ENCODE assay signal across 22 cellular contexts in genomic region chr6:146890644-146891434, GRCh38.
DNase-seq lines count a peak whose midpoint lies in the region; FAIRE-seq and TF ChIP-seq lines count a peak whose summit lies in the region.
"Had no signal": no experiment of that assay in that cellular context is flagged by ENCODE, and none has a peak within 500 bp of the region (broad histone marks: within the 10 kb centered on the region; RNA-seq: fewer than 3 reads in every experiment).

No MANE protein-coding gene starts in this region.

- no peaks in the 10 kb centered on the region for H3K36me3 ChIP-seq in BE2C
- H3K36me3 ChIP-seq in Loucy (ENCODE audit: insufficient read depth, low read length) = no peaks in the 10 kb centered on the region
- no peaks in the 10 kb centered on the region; a peak in 2 of 8 replicates for H3K36me3 ChIP-seq in H1 (ENCODE audit: control insufficient read depth in 2 of 4, insufficient read depth in 4 of 4, low read length in 3 of 4)
- no peaks in the 10 kb centered on the region for H3K36me3 ChIP-seq in mesendoderm (ENCODE audit: control insufficient read depth, insufficient read depth, low read length)
- H3K36me3 ChIP-seq: cardiac muscle cell, Peyer's patch, right lobe of liver, suprapubic skin had no signal

- H2BK12ac ChIP-seq in H1 (ENCODE audit: low read depth, low read length) = no peak overlapping the region; the same call in 1 of the 2 replicates

- no peaks in the 10 kb centered on the region for H3K9me3 Mint-ChIP-seq in activated CD4-positive, alpha-beta memory T cell treated with anti-CD3 and anti-CD28 coated beads for 36 hours
- H3K9me3 Mint-ChIP-seq: activated naive CD8-positive, alpha-beta T cell treated with anti-CD3 and anti-CD28 coated beads, Interleukin-2, amount 10 ng/mL, durations not matched to agents 7 days and 5 days had no signal

- no peak overlapping the region for H3K14ac ChIP-seq in H1 (ENCODE audit: insufficient read length)

- H3K4me3 Mint-ChIP-seq in activated CD4-positive, alpha-beta memory T cell treated with anti-CD3 and anti-CD28 coated beads for 36 hours = no peak overlapping the region
- H3K4me3 Mint-ChIP-seq: activated CD8-positive, alpha-beta T cell treated with anti-CD3 and anti-CD28 coated beads, Interleukin-2, amount 10 ng/mL, durations not matched to agents 7 days and 5 days; activated naive CD8-positive, alpha-beta T cell treated with anti-CD3 and anti-CD28 coated beads, Interleukin-2, amount 10 ng/mL, durations not matched to agents 7 days and 5 days; activated T-cell treated with anti-CD3 and anti-CD28 coated beads, Interleukin-2, amount 50 U/mL, for 72 hours; immature natural killer cell; neural crest cell had no signal

- H3K4me1 ChIP-seq in BE2C = no peaks in the 10 kb centered on the region; the same call in 1 of the 2 replicates
- H3K4me1 ChIP-seq in Loucy (ENCODE audit: insufficient read depth, low read length, poor library complexity, severe bottlenecking) = peaks cover 7% of the 10 kb centered on the region
- H3K4me1 ChIP-seq in H1 (replicated peaks in 1 of 4; ENCODE audit: control insufficient read depth in 3 of 4, insufficient read depth in 4 of 4, low read length in 3 of 4) = no peaks in the 10 kb centered on the region
- no peaks in the 10 kb centered on the region for H3K4me1 ChIP-seq in mesendoderm (ENCODE audit: control insufficient read depth, low read depth, low read length)
- H3K4me1 ChIP-seq: suprapubic skin had no signal

- H3K9me3 ChIP-seq in BE2C (no peaks in the 10 kb centered on the region), Loucy (ENCODE audit: insufficient read depth, low read depth, low read length) (no peaks in the 10 kb centered on the region), H1 (ENCODE audit: insufficient read depth in 2 of 2, low read depth in 1 of 2, low read length in 1 of 2) (no peaks in the 10 kb centered on the region)
- H3K9me3 ChIP-seq: Peyer's patch, right lobe of liver, suprapubic skin had no signal

- H4K8ac ChIP-seq in H1 (ENCODE audit: extremely low read depth, insufficient read depth, low read length) = no peak overlapping the region
- H4K8ac ChIP-seq in mesendoderm (ENCODE audit: low read depth, low read length) = no peak overlapping the region

- H3K23ac ChIP-seq in H1 (ENCODE audit: insufficient read length) = no peak overlapping the region
- no peak overlapping the region for H3K23ac ChIP-seq in mesendoderm (ENCODE audit: low read length)

- H3K79me1 ChIP-seq in H1 (ENCODE audit: low read depth, low read length) = no peaks in the 10 kb centered on the region
- no peaks in the 10 kb centered on the region for H3K79me1 ChIP-seq in mesendoderm (ENCODE audit: low read length)

- no peaks in the 10 kb centered on the region for H3K9me2 ChIP-seq in Loucy (replicated peaks; ENCODE audit: low read depth, low read length)

- TF ChIP-seq CTCF in BE2C (IDR thresholded peaks at IDR 0.05; ENCODE audit: low read depth, low read length) = peak; percentile 28
- peak; percentile 24; the same call in 1 of the 2 replicates for TF ChIP-seq CTCF in Loucy (conservative IDR thresholded peaks at IDR 0.05; ENCODE audit: low read length)
- peak in 1 of 3 experiments; percentile 29; a peak in 1 of 4 replicates for TF ChIP-seq CTCF in H1 (IDR thresholded peaks at IDR 0.05; ENCODE audit: control extremely low read depth in 1 of 3, insufficient read depth in 1 of 3, low read depth in 1 of 3, low read length in 3 of 3)
- TF ChIP-seq CTCF in GM10266 (IDR thresholded peaks at IDR 0.05; ENCODE audit: control insufficient read depth, insufficient read depth, low read depth, missing control alignments) = no peak

- H2AFZ ChIP-seq in Loucy (ENCODE audit: low read length) (no peak overlapping the region), H1 (ENCODE audit: low read length) (peak overlapping the region; percentile 87; the same call in 1 of the 2 replicates)

- H3K27ac ChIP-seq in H1 (ENCODE audit: low read depth, low read length) (no peak overlapping the region), mesendoderm (ENCODE audit: low read depth, low read length) (no peak overlapping the region)
- H3K27ac ChIP-seq: cardiac muscle cell, Peyer's patch, right lobe of liver, suprapubic skin had no signal

- no peak for TF ChIP-seq EP300 in H1 (IDR thresholded peaks at IDR 0.05; ENCODE audit: borderline replicate concordance in 1 of 2, low read depth in 2 of 2, low read length in 2 of 2)

- H3K4ac ChIP-seq in H1 (replicated peaks; ENCODE audit: insufficient read length, low read depth, low read length) (no peak overlapping the region), mesendoderm (ENCODE audit: low read depth, low read length) (no peak overlapping the region)

- H3K23me2 ChIP-seq in H1 (ENCODE audit: low read depth, low read length) = no peaks in the 10 kb centered on the region

- H3K27ac Mint-ChIP-seq in activated CD4-positive, alpha-beta memory T cell treated with anti-CD3 and anti-CD28 coated beads for 36 hours = no peak overlapping the region
- H3K27ac Mint-ChIP-seq: activated CD8-positive, alpha-beta T cell treated with anti-CD3 and anti-CD28 coated beads, Interleukin-2, amount 10 ng/mL, durations not matched to agents 7 days and 5 days; activated naive CD8-positive, alpha-beta T cell treated with anti-CD3 and anti-CD28 coated beads, Interleukin-2, amount 10 ng/mL, durations not matched to agents 7 days and 5 days; activated T-cell treated with anti-CD3 and anti-CD28 coated beads, Interleukin-2, amount 50 U/mL, for 72 hours; immature natural killer cell had no signal

- H2BK15ac ChIP-seq in H1 (ENCODE audit: low read length) (no peak overlapping the region), mesendoderm (replicated peaks; ENCODE audit: low read depth) (no peak overlapping the region)

- H3K9ac ChIP-seq in Loucy (ENCODE audit: low read depth, low read length, poor library complexity, severe bottlenecking) = no peak overlapping the region
- peak overlapping the region in 1 of 4 experiments; percentile 13; a peak in 1 of 7 replicates for H3K9ac ChIP-seq in H1 (replicated peaks in 1 of 4; ENCODE audit: extremely low read depth in 1 of 4, low read depth in 3 of 4, low read length in 3 of 4)
- H3K9ac ChIP-seq in mesendoderm (ENCODE audit: low read length) = no peak overlapping the region

- no peaks in the 10 kb centered on the region for H3F3A ChIP-seq in Loucy (ENCODE audit: low read depth)

- intact Hi-C loops in activated CD4-positive, alpha-beta memory T cell treated with anti-CD3 and anti-CD28 coated beads for 36 hours (cut with micrococcal nuclease) = no loop called here

- WGBS in H1 (ENCODE audit: extremely low coverage in 1 of 2, insufficient coverage in 1 of 2, insufficient read length in 1 of 2, insufficient replicate concordance in 2 of 2, low coverage in 1 of 2, low lambda C conversion rate in 2 of 2, missing lambda C conversion rate in 1 of 2), 2 experiments = 86% methylated on average over 9 of the region's 9 CpGs; no CpG with 5 or more reads in 1 of the 2 experiments
- no CpG with 5 or more reads among the region's 9 CpGs for WGBS in mesendoderm (ENCODE audit: extremely low coverage, insufficient coverage, low lambda C conversion rate)

- H4K20me1 ChIP-seq in Loucy (ENCODE audit: insufficient read depth, low read length, poor library complexity, severe bottlenecking) (no peaks in the 10 kb centered on the region), H1 (replicated peaks in 1 of 2; ENCODE audit: control insufficient read depth in 1 of 2, insufficient read depth in 2 of 2, low read length in 2 of 2) (no peaks in the 10 kb centered on the region)

- peaks cover 2% of the 10 kb centered on the region for H3K4me1 Mint-ChIP-seq in activated CD4-positive, alpha-beta memory T cell treated with anti-CD3 and anti-CD28 coated beads for 36 hours (ENCODE audit: low read depth)
- H3K4me1 Mint-ChIP-seq: immature natural killer cell had no signal

- TF ChIP-seq POLR2A in H1 (IDR thresholded peaks at IDR 0.05; ENCODE audit: control extremely low read depth in 1 of 2, low read depth in 2 of 2, low read length in 2 of 2) = no peak

- no peak overlapping the region for H4K91ac ChIP-seq in H1 (replicated peaks; ENCODE audit: insufficient read length, low read length)

- no peak overlapping the region for H3K56ac ChIP-seq in H1 (replicated peaks; ENCODE audit: insufficient read length, low read depth, low read length)
- no peak overlapping the region for H3K56ac ChIP-seq in mesendoderm (ENCODE audit: low read length)

- H3K18ac ChIP-seq in H1 (ENCODE audit: extremely low read depth, low read length) (no peak overlapping the region), mesendoderm (ENCODE audit: low read length) (no peak overlapping the region)

- no peak overlapping the region for H2BK20ac ChIP-seq in H1 (ENCODE audit: low read length)

- peaks cover 14% of the 10 kb centered on the region for H3K27me3 Mint-ChIP-seq in activated CD4-positive, alpha-beta memory T cell treated with anti-CD3 and anti-CD28 coated beads for 36 hours

- H4K5ac ChIP-seq in H1 (ENCODE audit: insufficient read length, low read depth, low read length) = no peak overlapping the region
- H4K5ac ChIP-seq in mesendoderm (ENCODE audit: low read length) = no peak overlapping the region

- H2BK5ac ChIP-seq in H1 (ENCODE audit: low read depth, low read length) = no peak overlapping the region
- no peak overlapping the region for H2BK5ac ChIP-seq in mesendoderm (ENCODE audit: low read length)

- CTCF ChIA-PET in H1 (lab: Charles Lee; ENCODE audit: partially characterized antibody) = interaction anchor here (0.8 to 1.3 kb wide), 6 partner anchors 11 to 249 kb away, joined by 3 to 6 read pairs (median 5); no protein-coding TSS in a partner anchor
- CTCF ChIA-PET in activated CD4-positive, alpha-beta memory T cell treated with anti-CD3 and anti-CD28 coated beads for 36 hours (lab: Charles Lee) = no interaction called here

- DNase-seq in BE2C (no peak), H1 (ENCODE audit: low read depth in 1 of 2, low spot score in 2 of 2) (no peak), mesendoderm (peak; percentile 38), NCI-H2107 treated with DMSO at 0.1 percent for 48 hours (lab: John Stamatoyannopoulos, UW; ENCODE audit: unreplicated experiment) (no peak), NCI-H1092 (lab: John Stamatoyannopoulos, UW) (no peak), GM10266 (ENCODE audit: extremely low spot score) (no peak)
- DNase-seq in activated CD4-positive, alpha-beta memory T cell treated with anti-CD3 and anti-CD28 coated beads for 36 hours = no peak
- DNase-seq: activated CD8-positive, alpha-beta T cell treated with anti-CD3 and anti-CD28 coated beads, Interleukin-2, amount 10 ng/mL, durations not matched to agents 7 days and 5 days; activated naive CD8-positive, alpha-beta T cell treated with anti-CD3 and anti-CD28 coated beads, Interleukin-2, amount 10 ng/mL, durations not matched to agents 7 days and 5 days; activated T-cell treated with anti-CD3 and anti-CD28 coated beads, Interleukin-2, amount 50 U/mL, for 72 hours; effector memory CD4-positive, alpha-beta T cell; foreskin melanocyte; immature natural killer cell; NCI-H1694; NCI-H526 treated with DMSO at 0.1 percent for 48 hours; Peyer's patch; right lobe of liver; stimulated activated CD4-positive, alpha-beta T cell treated with anti-CD3 and anti-CD28 coated beads, Interleukin-4, amount 100 ng/mL, for 1 hour had no signal

- H2BK120ac ChIP-seq in H1 (replicated peaks; ENCODE audit: low read depth, low read length) = no peak overlapping the region
- no peak overlapping the region for H2BK120ac ChIP-seq in mesendoderm (ENCODE audit: low read depth, low read length)

- no peak overlapping the region for H2AK5ac ChIP-seq in H1 (ENCODE audit: low read depth, low read length)
- H2AK5ac ChIP-seq in mesendoderm (ENCODE audit: low read length) = no peak overlapping the region

- H3K36me3 Mint-ChIP-seq in activated CD4-positive, alpha-beta memory T cell treated with anti-CD3 and anti-CD28 coated beads for 36 hours = no peaks in the 10 kb centered on the region
- H3K36me3 Mint-ChIP-seq: activated naive CD8-positive, alpha-beta T cell treated with anti-CD3 and anti-CD28 coated beads, Interleukin-2, amount 10 ng/mL, durations not matched to agents 7 days and 5 days had no signal

- TF ChIP-seq RAD21 in H1 (IDR thresholded peaks at IDR 0.05 in 1 of 2, conservative IDR thresholded peaks at IDR 0.05 in 1 of 2; ENCODE audit: low read depth in 2 of 2, low read length in 2 of 2) = peak; percentile 19 to 48; a peak in 2 of 4 replicates

- no peaks in the 10 kb centered on the region for H3K79me2 ChIP-seq in Loucy (ENCODE audit: insufficient read depth, low read length)
- H3K79me2 ChIP-seq in H1 (ENCODE audit: control insufficient read depth in 1 of 2, insufficient read depth in 2 of 2, low read length in 2 of 2) = no peaks in the 10 kb centered on the region
- no peaks in the 10 kb centered on the region for H3K79me2 ChIP-seq in mesendoderm (ENCODE audit: control insufficient read depth, insufficient read depth, low read length)

- FAIRE-seq in H1 (lab: Jason Lieb, UNC) = no peak

- POLR2A ChIA-PET in H1 (lab: Charles Lee; ENCODE audit: partially characterized antibody) = no interaction called here
- POLR2A ChIA-PET in activated CD4-positive, alpha-beta memory T cell treated with anti-CD3 and anti-CD28 coated beads for 36 hours (lab: Charles Lee) = no interaction called here

- H3K4me3 ChIP-seq in BE2C (ENCODE audit: low read depth, low read length) = no peak overlapping the region
- no peak overlapping the region for H3K4me3 ChIP-seq in Loucy (ENCODE audit: low read length, poor library complexity, severe bottlenecking)
- no peak overlapping the region for H3K4me3 ChIP-seq in H1 (ENCODE audit: extremely low read depth in 1 of 4, insufficient read depth in 2 of 4, low read depth in 3 of 4, low read length in 4 of 4)
- H3K4me3 ChIP-seq in mesendoderm (ENCODE audit: low read length) = no peak overlapping the region
- H3K4me3 ChIP-seq: cardiac muscle cell, Peyer's patch, right lobe of liver, suprapubic skin had no signal

- H3K27me3 ChIP-seq in BE2C = no peaks in the 10 kb centered on the region
- no peaks in the 10 kb centered on the region for H3K27me3 ChIP-seq in Loucy (ENCODE audit: insufficient read depth, low read length, poor library complexity, severe bottlenecking)
- H3K27me3 ChIP-seq in H1 (replicated peaks in 1 of 4; ENCODE audit: control insufficient read depth in 3 of 4, extremely low read depth in 1 of 4, insufficient read depth in 3 of 4, low read length in 3 of 4) = no peaks in the 10 kb centered on the region
- no peaks in the 10 kb centered on the region for H3K27me3 ChIP-seq in mesendoderm (ENCODE audit: insufficient read depth, low read length, poor library complexity)
- H3K27me3 ChIP-seq: cardiac muscle cell, Peyer's patch, right lobe of liver, suprapubic skin had no signal

- H3K4me2 ChIP-seq in Loucy (ENCODE audit: low read depth, low read length, poor library complexity, severe bottlenecking) (no peak overlapping the region), H1 (ENCODE audit: insufficient read depth in 1 of 2, low read depth in 2 of 2, low read length in 2 of 2) (no peak overlapping the region), mesendoderm (ENCODE audit: low read length) (no peak overlapping the region)
